8 cellular contexts compared by ENCODE assay signal in the genomic region with DNA sequence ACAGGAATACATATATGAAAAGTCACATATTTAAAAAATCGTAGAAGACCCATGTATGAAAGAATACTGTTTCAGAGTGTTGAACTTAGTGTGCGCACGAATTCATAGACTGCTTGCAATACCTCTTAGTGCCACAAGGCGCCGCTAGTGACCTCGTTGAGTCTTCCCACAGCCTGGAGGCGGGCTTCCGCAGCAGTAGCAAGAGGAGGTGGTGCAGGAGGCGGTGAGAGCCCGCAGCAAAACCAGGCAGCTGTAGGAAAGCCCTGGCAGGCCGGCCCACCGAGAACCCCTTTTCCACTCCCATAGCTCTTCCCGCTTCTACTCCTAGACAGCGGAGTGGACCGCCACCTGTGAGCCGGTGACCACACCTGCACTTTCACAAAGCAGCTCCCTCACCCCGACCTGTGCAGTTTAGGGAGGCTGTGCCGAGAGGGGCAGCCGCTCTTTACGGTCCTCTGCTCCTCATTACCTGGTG. TPM values are rescaled to one million over a fixed set of nuclear protein-coding genes. Genes with fewer than 3 reads are reported as not detected.
DNase-seq lines count a peak whose midpoint lies in the region; ATAC-seq and TF ChIP-seq lines count a peak whose summit lies in the region.

No MANE protein-coding gene starts in this region.

- POLR2A ChIA-PET in GM10248 (lab: Yijun Ruan, JAX): no interaction called here

- H3K27ac Mint-ChIP-seq in GM23338 (no peak overlapping the region; the same call in 1 of the 2 replicates), T-helper 17 cell (peak overlapping the region; percentile 16)

- no peak overlapping the region for H2AFZ ChIP-seq in GM23338

- DNase-seq in GM10248 (ENCODE audit: extremely low spot score) (peak; percentile 79), GM23338 (ENCODE audit: low spot score) (peak; percentile 91), Kasumi-1 (lab: John Stamatoyannopoulos, UW) (peak; percentile 86 to 88), T-helper 17 cell (peak; percentile 29 to 49 (median 47)), amniotic stem cell (lab: John Stamatoyannopoulos, UW) (peak; percentile 9), DMS79 (lab: John Stamatoyannopoulos, UW) (no peak)

- H3K9me3 Mint-ChIP-seq in GM23338: no peaks in the 10 kb centered on the region

- TF ChIP-seq CTCF in GM10248 (IDR thresholded peaks at IDR 0.05; ENCODE audit: control extremely low read depth, extremely low read depth, low read depth, missing control alignments) (peak; percentile 88), GM23338 (conservative IDR thresholded peaks at IDR 0.05; ENCODE audit: low read depth in 2 of 2) (peak; percentile 81 to 94)

- H3K4me3 ChIP-seq in GM23338: peak overlapping the region; percentile 25; the same call in 1 of the 2 replicates
- peak overlapping the region; percentile 24 for H3K4me3 ChIP-seq in iPS-15b (ENCODE audit: low read depth, low read length)
- H3K4me3 ChIP-seq in skeletal muscle tissue (ENCODE audit: low read length in 3 of 3): peak overlapping the region in 2 of 3 donors; percentile 37 to 56

- no peaks in the 10 kb centered on the region for H3K9me2 ChIP-seq in GM23338 (ENCODE audit: insufficient read depth)

- CTCF ChIA-PET in GM10248 (lab: Yijun Ruan, JAX): interaction anchor here (0.7 to 4.0 kb wide), 26 partner anchors 9 to 1645 kb away, joined by 3 to 29 read pairs (median 3); partner anchors contain the start of gene MTARC1

- H3K4me3 Mint-ChIP-seq in GM23338 (peak overlapping the region; percentile 58), T-helper 17 cell (peak overlapping the region; percentile 78)

- peak overlapping the region; percentile 67; the same call in 1 of the 2 replicates for H3K4me2 ChIP-seq in GM23338

- H3K9ac ChIP-seq in iPS-15b (ENCODE audit: low read depth, low read length) (no peak overlapping the region), skeletal muscle tissue (ENCODE audit: low read depth in 1 of 3, low read length in 3 of 3) (peak overlapping the region in 1 of 3 donors; percentile 28)

- H3K79me2 ChIP-seq in GM23338 (replicated peaks; ENCODE audit: insufficient read depth): no peaks in the 10 kb centered on the region

- ATAC-seq in GM23338: peak; percentile 96
- ATAC-seq in T-helper 17 cell: peak; percentile 98

- peaks cover 12% of the 10 kb centered on the region for H3K36me3 ChIP-seq in GM23338 (ENCODE audit: insufficient read depth)
- no peaks in the 10 kb centered on the region for H3K36me3 ChIP-seq in iPS-15b (ENCODE audit: control insufficient read depth, insufficient read depth, low read length)
- H3K36me3 ChIP-seq in skeletal muscle tissue (ENCODE audit: control insufficient read depth in 3 of 3, insufficient read depth in 3 of 3, low read length in 3 of 3): peaks cover 0 to 6% (median 5%) of the 10 kb centered on the region in 3 donors

- H3K27me3 Mint-ChIP-seq in GM23338 (ENCODE audit: insufficient read depth, low read depth, poor library complexity): peaks cover 11% of the 10 kb centered on the region
- H3K27me3 Mint-ChIP-seq in T-helper 17 cell: peaks cover 64% of the 10 kb centered on the region

- no peaks in the 10 kb centered on the region for H3K27me3 ChIP-seq in GM23338 (ENCODE audit: insufficient read depth)
- no peaks in the 10 kb centered on the region for H3K27me3 ChIP-seq in iPS-15b (ENCODE audit: control insufficient read depth, insufficient read depth, low read length)
- no peaks in the 10 kb centered on the region for H3K27me3 ChIP-seq in skeletal muscle tissue (ENCODE audit: control insufficient read depth in 3 of 3, insufficient read depth in 3 of 3, low read length in 3 of 3)

- H4K20me1 ChIP-seq in GM23338 (replicated peaks; ENCODE audit: insufficient read depth): peaks cover 4% of the 10 kb centered on the region; the same call in 1 of the 2 replicates

- H3K4me1 ChIP-seq in GM23338 (ENCODE audit: insufficient read depth): 0 out of 2 replicates have a peak, but pooled peaks cover 3% of the 10 kb centered on the region
- no peaks in the 10 kb centered on the region for H3K4me1 ChIP-seq in iPS-15b (ENCODE audit: control insufficient read depth, insufficient read depth, low read length)
- peaks cover 4 to 6% (median 5%) of the 10 kb centered on the region in 3 donors for H3K4me1 ChIP-seq in skeletal muscle tissue (ENCODE audit: control insufficient read depth in 3 of 3, insufficient read depth in 3 of 3, low read length in 3 of 3)

- H3K9me3 ChIP-seq in T-helper 17 cell (ENCODE audit: control insufficient read depth, low read length, poor library complexity, severe bottlenecking): no peaks in the 10 kb centered on the region
- H3K9me3 ChIP-seq in iPS-15b (ENCODE audit: control insufficient read depth, insufficient read depth, low read length): no peaks in the 10 kb centered on the region
- H3K9me3 ChIP-seq in skeletal muscle tissue (ENCODE audit: control insufficient read depth in 3 of 3, low read length in 3 of 3): no peaks in the 10 kb centered on the region

- H3K36me3 Mint-ChIP-seq in GM23338 (ENCODE audit: low read depth) (peaks cover 49% of the 10 kb centered on the region), T-helper 17 cell (ENCODE audit: low read depth) (no peaks in the 10 kb centered on the region)

- H3K27ac ChIP-seq in GM23338 (ENCODE audit: low read depth) (no peak overlapping the region), skeletal muscle tissue (ENCODE audit: low read depth, low read length) (no peak overlapping the region)

- no peaks in the 10 kb centered on the region for H3F3A ChIP-seq in GM23338 (replicated peaks; ENCODE audit: low read depth)

- H3K4me1 Mint-ChIP-seq in GM23338 (peaks cover 14% of the 10 kb centered on the region; the same call in 2 of the 3 replicates), T-helper 17 cell (peaks cover 4% of the 10 kb centered on the region)

TF ChIP-seq in GM23338, 12 proteins besides CTCF, POLR2A, EP300 and RAD21:
- TF ChIP-seq CREB1 (CRISPR knock-in tag; IDR thresholded peaks at IDR 0.05; ENCODE audit: low read depth) (0 out of 2 replicates have a peak, but pooled peaks have one; percentile 8), ZNF114 (CRISPR knock-in tag; IDR thresholded peaks at IDR 0.05) (no peak)
TF ChIP-seq in GM23338: peak in this region for 1.

RNA-seq across cellular contexts. Expression of gene MTARC1, which starts 23.5 kb away (rescaled TPM):
- 29.7 and 33.9 TPM in 2 replicates for total RNA-seq in GM23338 (2014; rRNA removed; shearing (Covaris generic))
- polyA plus RNA-seq in GM23338 (2016; fragmentation: Nextera tagmentation; extraction: Ambion mirVana): 33.2 and 34.6 TPM in 2 replicates
- total RNA-seq in T-helper 17 cell (under 1 TPM in 1 of 2 donors, not detected in 1; 0.75 TPM), skeletal muscle tissue (5.2 TPM)
